Comparison of ENCODE assay signal across 22 cellular contexts in genomic region chr15:55276324-55276723, GRCh38. TPM values are rescaled to one million over a fixed set of nuclear protein-coding genes. Genes with fewer than 3 reads are reported as not detected.
DNase-seq lines count a peak whose midpoint lies in the region; ATAC-seq and TF ChIP-seq lines count a peak whose summit lies in the region.
"Had no signal": no experiment of that assay in that cellular context is flagged by ENCODE, and none has a peak within 500 bp of the region (broad histone marks: within the 10 kb centered on the region; RNA-seq: fewer than 3 reads in every experiment).

No MANE protein-coding gene starts in this region.

- H3K36me3 Mint-ChIP-seq in stimulated activated naive CD8-positive, alpha-beta T cell treated with anti-CD3 and anti-CD28 coated beads, Interleukin-15, Interleukin-2, amounts not matched to agents 100 ng/mL and 50 ng/mL, for 24 hours (ENCODE audit: low read depth): peaks cover 61% of the 10 kb centered on the region
- H3K36me3 Mint-ChIP-seq in T-helper 17 cell (ENCODE audit: low read depth): peaks cover 2% of the 10 kb centered on the region
- H3K36me3 Mint-ChIP-seq in effector memory CD8-positive, alpha-beta T cell (ENCODE audit: insufficient read depth): peaks cover 23% of the 10 kb centered on the region
- H3K36me3 Mint-ChIP-seq: naive B cell had no signal

- intact Hi-C loops in psoas muscle (cut with DNase I): no loop called here
- intact Hi-C loops in esophagus muscularis mucosa (cut with DNase I): no loop called here

- TF ChIP-seq EP300 in upper lobe of left lung (IDR thresholded peaks at IDR 0.05) (no peak), esophagus muscularis mucosa (IDR thresholded peaks at IDR 0.05) (no peak)

- peaks cover 94% of the 10 kb centered on the region for H3K4me1 Mint-ChIP-seq in stimulated activated naive CD8-positive, alpha-beta T cell treated with anti-CD3 and anti-CD28 coated beads, Interleukin-15, Interleukin-2, amounts not matched to agents 100 ng/mL and 50 ng/mL, for 24 hours (ENCODE audit: low read depth)
- H3K4me1 Mint-ChIP-seq in T-helper 17 cell: peaks cover 62% of the 10 kb centered on the region
- H3K4me1 Mint-ChIP-seq in effector memory CD8-positive, alpha-beta T cell (ENCODE audit: low read depth in 2 of 2): peaks cover 65 to 87% of the 10 kb centered on the region in 2 donors

- H3K4me3 ChIP-seq in upper lobe of left lung: no peak overlapping the region
- no peak overlapping the region for H3K4me3 ChIP-seq in psoas muscle
- H3K4me3 ChIP-seq in esophagus muscularis mucosa: no peak overlapping the region
- H3K4me3 ChIP-seq: gastrocnemius medialis, GM23248, right lobe of liver, transverse colon had no signal

- peak overlapping the region in 3 of 4 donors; percentile 58 to 85 (median 69) for H3K27ac ChIP-seq in upper lobe of left lung
- no peak overlapping the region for H3K27ac ChIP-seq in psoas muscle
- H3K27ac ChIP-seq in esophagus muscularis mucosa (replicated peaks in 1 of 4): no peak overlapping the region
- H3K27ac ChIP-seq: gastrocnemius medialis, GM23248, parathyroid adenoma, right lobe of liver had no signal

- no peaks in the 10 kb centered on the region for H3K27me3 Mint-ChIP-seq in stimulated activated naive CD8-positive, alpha-beta T cell treated with anti-CD3 and anti-CD28 coated beads, Interleukin-15, Interleukin-2, amounts not matched to agents 100 ng/mL and 50 ng/mL, for 24 hours
- H3K27me3 Mint-ChIP-seq in T-helper 17 cell: no peaks in the 10 kb centered on the region
- no peaks in the 10 kb centered on the region for H3K27me3 Mint-ChIP-seq in effector memory CD8-positive, alpha-beta T cell
- H3K27me3 Mint-ChIP-seq: IgD-negative memory B cell, naive B cell had no signal

- no peak for ATAC-seq in stimulated activated naive CD8-positive, alpha-beta T cell treated with anti-CD3 and anti-CD28 coated beads, Interleukin-15, Interleukin-2, amounts not matched to agents 100 U/mL and 50 U/mL, for 24 hours
- no peak for ATAC-seq in T-helper 17 cell
- ATAC-seq in effector memory CD8-positive, alpha-beta T cell (replicated peaks): no peak
- ATAC-seq in upper lobe of left lung (ENCODE audit: low FRiP score in 2 of 2): no peak
- ATAC-seq in psoas muscle: no peak
- ATAC-seq in SK-N-SH treated with all-trans-retinoic acid at 6 μM for 48 hours: no peak
- ATAC-seq: gastrocnemius medialis had no signal

- H3K4me1 ChIP-seq in upper lobe of left lung: peaks cover 17 to 38% (median 28%) of the 10 kb centered on the region in 4 donors
- H3K4me1 ChIP-seq in psoas muscle: no peaks in the 10 kb centered on the region
- H3K4me1 ChIP-seq in esophagus muscularis mucosa: peaks cover 3 to 9% (median 6%) of the 10 kb centered on the region in 4 donors
- H3K4me1 ChIP-seq: gastrocnemius medialis, parathyroid adenoma, right lobe of liver had no signal

- H3K27me3 ChIP-seq in upper lobe of left lung (no peaks in the 10 kb centered on the region), psoas muscle (ENCODE audit: insufficient read depth in 3 of 3, low read length in 2 of 3) (no peaks in the 10 kb centered on the region), esophagus muscularis mucosa (no peaks in the 10 kb centered on the region)
- H3K27me3 ChIP-seq: gastrocnemius medialis, right lobe of liver, transverse colon had no signal

- H3K9me3 ChIP-seq in T-helper 17 cell (ENCODE audit: control insufficient read depth, low read length, poor library complexity, severe bottlenecking) (no peaks in the 10 kb centered on the region), upper lobe of left lung (no peaks in the 10 kb centered on the region), psoas muscle (no peaks in the 10 kb centered on the region), esophagus muscularis mucosa (no peaks in the 10 kb centered on the region)
- H3K9me3 ChIP-seq: gastrocnemius medialis, right lobe of liver, transverse colon had no signal

- H3K9me3 Mint-ChIP-seq in stimulated activated naive CD8-positive, alpha-beta T cell treated with anti-CD3 and anti-CD28 coated beads, Interleukin-15, Interleukin-2, amounts not matched to agents 100 ng/mL and 50 ng/mL, for 24 hours: no peaks in the 10 kb centered on the region
- H3K9me3 Mint-ChIP-seq in effector memory CD8-positive, alpha-beta T cell: no peaks in the 10 kb centered on the region
- H3K9me3 Mint-ChIP-seq: IgD-negative memory B cell had no signal

- peak overlapping the region; percentile 92 for H3K27ac Mint-ChIP-seq in stimulated activated naive CD8-positive, alpha-beta T cell treated with anti-CD3 and anti-CD28 coated beads, Interleukin-15, Interleukin-2, amounts not matched to agents 100 ng/mL and 50 ng/mL, for 24 hours
- H3K27ac Mint-ChIP-seq in T-helper 17 cell: peak overlapping the region; percentile 97
- H3K27ac Mint-ChIP-seq in effector memory CD8-positive, alpha-beta T cell: peak overlapping the region; percentile 93 to 97

- no peak for DNase-seq in stimulated activated naive CD8-positive, alpha-beta T cell treated with anti-CD3 and anti-CD28 coated beads, Interleukin-15, Interleukin-2, amounts not matched to agents 100 U/mL and 50 U/mL, for 24 hours
- DNase-seq in T-helper 17 cell: no peak
- no peak for DNase-seq in effector memory CD8-positive, alpha-beta T cell
- DNase-seq in upper lobe of left lung: no peak
- DNase-seq in psoas muscle: no peak
- DNase-seq in esophagus muscularis mucosa (ENCODE audit: extremely low spot score): no peak
- DNase-seq: activated effector memory CD4-positive, alpha-beta T cell treated with Interleukin-2 at 50 U/mL for 16 hours; anterior cingulate cortex; caudate nucleus; gastrocnemius medialis; GM23248; naive B cell; NCI-H146; NCI-H69; right lobe of liver; Right ventricle myocardium superior; SW 1271; transverse colon had no signal

- peak overlapping the region; percentile 56 for H3K4me3 Mint-ChIP-seq in stimulated activated naive CD8-positive, alpha-beta T cell treated with anti-CD3 and anti-CD28 coated beads, Interleukin-15, Interleukin-2, amounts not matched to agents 100 ng/mL and 50 ng/mL, for 24 hours
- H3K4me3 Mint-ChIP-seq in T-helper 17 cell: no peak overlapping the region
- H3K4me3 Mint-ChIP-seq in effector memory CD8-positive, alpha-beta T cell: peak overlapping the region; percentile 68 to 86

- WGBS in upper lobe of left lung, 2 donors: 91 to 94% methylated on average over 5 of the region's 5 CpGs
- 70 to 79% (median 70%) methylated on average over 5 of the region's 5 CpGs for WGBS in psoas muscle, 3 donors
- WGBS in esophagus muscularis mucosa: 95% methylated on average over 5 of the region's 5 CpGs

- no peaks in the 10 kb centered on the region for H3K36me3 ChIP-seq in upper lobe of left lung
- no peaks in the 10 kb centered on the region for H3K36me3 ChIP-seq in psoas muscle (ENCODE audit: insufficient read depth in 1 of 2, low read depth in 1 of 2)
- no peaks in the 10 kb centered on the region for H3K36me3 ChIP-seq in esophagus muscularis mucosa
- H3K36me3 ChIP-seq: gastrocnemius medialis, right lobe of liver, transverse colon had no signal

- TF ChIP-seq POLR2A in upper lobe of left lung (IDR thresholded peaks at IDR 0.05): no peak
- no peak for TF ChIP-seq POLR2A in esophagus muscularis mucosa (IDR thresholded peaks at IDR 0.05; ENCODE audit: low read depth)

- TF ChIP-seq CTCF in upper lobe of left lung (IDR thresholded peaks at IDR 0.05) (no peak), psoas muscle (IDR thresholded peaks at IDR 0.05) (no peak), esophagus muscularis mucosa (IDR thresholded peaks at IDR 0.05) (no peak)

TF ChIP-seq in SK-N-SH treated with all-trans-retinoic acid at 6 μM for 48 hours, 23 proteins besides CTCF, POLR2A, EP300 and RAD21:
- TF ChIP-seq ZFP3 (CRISPR knock-in tag; IDR thresholded peaks at IDR 0.05): no peak
- TF ChIP-seq ZNF70 (CRISPR knock-in tag; IDR thresholded peaks at IDR 0.05): no peak

RNA-seq across cellular contexts. Expression of gene RAB27A, which starts 13.3 kb away (rescaled TPM):
- total RNA-seq in T-helper 17 cell (10 to 100 TPM; 27.1 to 31.4 TPM), upper lobe of left lung (10 to 100 TPM; 24.1 to 97.8 (median 62.5) TPM), psoas muscle (1 to 10 TPM; 2.1 to 4.0 (median 2.6) TPM), esophagus muscularis mucosa (10 to 100 TPM; 15.8 to 22.0 (median 19.8) TPM)
- 1 to 10 TPM; 1.2 to 5.4 (median 1.7) TPM for polyA plus RNA-seq in psoas muscle

RNA-seq across cellular contexts. Expression of gene PIGBOS1, which starts 42.6 kb away (rescaled TPM):
- 1 to 10 TPM; 6.1 to 9.0 TPM for total RNA-seq in T-helper 17 cell
- total RNA-seq in upper lobe of left lung: 10 to 100 TPM in 3 of 6 donors, 1 to 10 TPM in 3; 3.1 to 16.9 (median 10.1) TPM
- total RNA-seq in psoas muscle: 1 to 10 TPM; 3.5 to 7.6 (median 6.1) TPM
- polyA plus RNA-seq in psoas muscle: 10 to 100 TPM; 10.7 to 21.3 (median 21.3) TPM
- 10 to 100 TPM; 10.6 to 21.6 (median 14.4) TPM for total RNA-seq in esophagus muscularis mucosa

RNA-seq across cellular contexts. Expression of gene PIGB, which starts 42.7 kb away (rescaled TPM):
- 10 to 100 TPM; 23.2 to 24.5 TPM for total RNA-seq in T-helper 17 cell
- total RNA-seq in upper lobe of left lung: 10 to 100 TPM in 3 of 6 donors, 1 to 10 TPM in 3; 3.0 to 14.7 (median 9.3) TPM
- 1 to 10 TPM; 1.0 to 1.8 (median 1.2) TPM for total RNA-seq in psoas muscle
- polyA plus RNA-seq in psoas muscle: 1 to 10 TPM in 2 of 3 donors, under 1 TPM in 1; 0.57 to 1.9 (median 1.6) TPM
- 1 to 10 TPM; 4.5 to 9.6 (median 6.5) TPM for total RNA-seq in esophagus muscularis mucosa

Comparison
In these comparisons a context has a peak if more than half of its experiments do, and no peak if none do; other contexts are left out.
1. H3K27ac ChIP-seq: peak in upper lobe of left lung (3 of 4); none in psoas muscle (single experiment) and esophagus muscularis mucosa (0 of 4).
2. Peak in every context shown above with its lines, with median percentiles within 50 percentile points of each other: H3K27ac Mint-ChIP-seq.